18 cellular contexts compared by ENCODE assay signal in genomic region chr3:31392568-31392967, GRCh38.
DNase-seq lines count a peak whose midpoint lies in the region; ATAC-seq and TF ChIP-seq lines count a peak whose summit lies in the region.
"Had no signal": no experiment of that assay in that cellular context is flagged by ENCODE, and none has a peak within 500 bp of the region (broad histone marks: within the 10 kb centered on the region; RNA-seq: fewer than 3 reads in every experiment).

No MANE protein-coding gene starts in this region.

- no peak overlapping the region for H2AFZ ChIP-seq in OCI-LY3 (ENCODE audit: low read depth, low read length)

- H3K4me2 ChIP-seq in OCI-LY3 (ENCODE audit: low read length) = peak overlapping the region; percentile 62

- H3K9me3 ChIP-seq in OCI-LY3 (ENCODE audit: insufficient read depth, low read length) = no peaks in the 10 kb centered on the region; the same call in 1 of the 2 replicates
- no peaks in the 10 kb centered on the region for H3K9me3 ChIP-seq in esophagus muscularis mucosa

- peak overlapping the region; percentile 70 for H3K9ac ChIP-seq in OCI-LY3 (ENCODE audit: low read length)

- H3K27me3 ChIP-seq in OCI-LY3 (ENCODE audit: low read depth, low read length) = no peaks in the 10 kb centered on the region
- no peaks in the 10 kb centered on the region for H3K27me3 ChIP-seq in esophagus muscularis mucosa
- H3K27me3 ChIP-seq: cardiac muscle cell, heart left ventricle had no signal

- no peak for TF ChIP-seq POLR2A in GM18505 (IDR thresholded peaks at IDR 0.05; ENCODE audit: borderline replicate concordance, extremely low read depth, insufficient read depth, insufficient read length)
- no peak for TF ChIP-seq POLR2A in esophagus muscularis mucosa (IDR thresholded peaks at IDR 0.05; ENCODE audit: low read depth)

- H3K4me1 ChIP-seq in OCI-LY3 (ENCODE audit: low read length) (peaks cover 76% of the 10 kb centered on the region), esophagus muscularis mucosa (no peaks in the 10 kb centered on the region)
- H3K4me1 ChIP-seq: heart left ventricle had no signal

- TF ChIP-seq CTCF in OCI-LY3 (IDR thresholded peaks at IDR 0.05; ENCODE audit: low read depth, low read length) (no peak), esophagus muscularis mucosa (IDR thresholded peaks at IDR 0.05) (no peak)

- ATAC-seq in GM18505 (IDR thresholded peaks at IDR 0.05; ENCODE audit: unreplicated experiment) = peak; percentile 68
- ATAC-seq in GM19455 (IDR thresholded peaks at IDR 0.05; ENCODE audit: unreplicated experiment) = peak; percentile 52
- ATAC-seq in HG02870 (IDR thresholded peaks at IDR 0.05; ENCODE audit: unreplicated experiment) = peak; percentile 74
- no peak for ATAC-seq in HG02588 (IDR thresholded peaks at IDR 0.05; ENCODE audit: unreplicated experiment)
- ATAC-seq: heart left ventricle had no signal

- H3K36me3 ChIP-seq in OCI-LY3 (replicated peaks; ENCODE audit: low read depth, low read length) = peaks cover 7% of the 10 kb centered on the region
- no peaks in the 10 kb centered on the region for H3K36me3 ChIP-seq in esophagus muscularis mucosa
- H3K36me3 ChIP-seq: cardiac muscle cell, heart left ventricle had no signal

- no peaks in the 10 kb centered on the region for H4K20me1 ChIP-seq in OCI-LY3 (ENCODE audit: insufficient read depth, low read length)

- no peak for DNase-seq in esophagus muscularis mucosa (ENCODE audit: extremely low spot score)
- DNase-seq in inferior parietal cortex (ENCODE audit: extremely low spot score) = no peak
- DNase-seq in HPDE6-E6E7 (ENCODE audit: extremely low spot score) = no peak
- DNase-seq: activated CD4-positive, alpha-beta T cell treated with anti-CD3 and anti-CD28 coated beads, Interleukin-2, amount 10 ng/mL, durations not matched to agents 7 days and 5 days; activated T-cell treated with anti-CD3 and anti-CD28 coated beads, Interleukin-2, amount 50 U/mL, for 1 hour; effector CD4-positive, alpha-beta T cell; heart left ventricle; islet precursor cell; Kasumi-1; NCI-H146; OCI-M1 had no signal

- H3K79me2 ChIP-seq in OCI-LY3 (ENCODE audit: low read length) = no peaks in the 10 kb centered on the region

- H3K27ac ChIP-seq in OCI-LY3 (ENCODE audit: low read length) = peak overlapping the region; percentile 97
- H3K27ac ChIP-seq in esophagus muscularis mucosa (replicated peaks in 1 of 4) = no peak overlapping the region
- H3K27ac ChIP-seq: cardiac muscle cell, heart left ventricle, SK-N-MC had no signal

- H3K4me3 ChIP-seq in OCI-LY3 (ENCODE audit: low read length) = peak overlapping the region; percentile 36
- H3K4me3 ChIP-seq in esophagus muscularis mucosa = no peak overlapping the region
- H3K4me3 ChIP-seq: cardiac muscle cell, heart left ventricle, SK-N-MC had no signal

- intact Hi-C loops in esophagus muscularis mucosa (cut with DNase I) = no loop called here

- no peak for TF ChIP-seq EP300 in esophagus muscularis mucosa (IDR thresholded peaks at IDR 0.05)

- WGBS in esophagus muscularis mucosa = 94% methylated on average over 2 of the region's 2 CpGs
